Comparison of ENCODE assay signal across 1 cellular context in the genomic region with DNA sequence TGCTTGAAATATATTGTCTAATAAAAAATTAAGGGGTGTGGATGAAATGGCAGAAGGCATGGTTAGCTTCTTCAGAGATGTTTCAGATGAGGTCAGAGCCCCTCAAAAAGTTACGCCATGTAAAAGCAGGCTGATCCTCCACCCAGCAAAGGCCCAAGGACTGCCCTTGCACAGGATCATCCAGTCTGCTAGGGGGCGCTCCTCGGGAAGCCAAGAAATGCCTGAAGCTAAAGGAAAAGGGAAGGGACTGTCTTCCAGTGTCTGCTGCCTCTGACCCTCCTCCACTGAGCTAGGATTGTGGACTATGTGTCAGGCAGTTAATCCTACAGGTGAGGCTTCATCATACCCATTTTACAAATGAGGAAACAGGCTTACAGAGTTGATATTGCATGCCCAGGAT.
TF ChIP-seq lines count a peak whose summit lies in the region.

No MANE protein-coding gene starts in this region.

TF ChIP-seq in Ishikawa, 13 proteins besides CTCF, POLR2A, EP300 and RAD21 (continued from another document):
- TF ChIP-seq, protein P1, sequence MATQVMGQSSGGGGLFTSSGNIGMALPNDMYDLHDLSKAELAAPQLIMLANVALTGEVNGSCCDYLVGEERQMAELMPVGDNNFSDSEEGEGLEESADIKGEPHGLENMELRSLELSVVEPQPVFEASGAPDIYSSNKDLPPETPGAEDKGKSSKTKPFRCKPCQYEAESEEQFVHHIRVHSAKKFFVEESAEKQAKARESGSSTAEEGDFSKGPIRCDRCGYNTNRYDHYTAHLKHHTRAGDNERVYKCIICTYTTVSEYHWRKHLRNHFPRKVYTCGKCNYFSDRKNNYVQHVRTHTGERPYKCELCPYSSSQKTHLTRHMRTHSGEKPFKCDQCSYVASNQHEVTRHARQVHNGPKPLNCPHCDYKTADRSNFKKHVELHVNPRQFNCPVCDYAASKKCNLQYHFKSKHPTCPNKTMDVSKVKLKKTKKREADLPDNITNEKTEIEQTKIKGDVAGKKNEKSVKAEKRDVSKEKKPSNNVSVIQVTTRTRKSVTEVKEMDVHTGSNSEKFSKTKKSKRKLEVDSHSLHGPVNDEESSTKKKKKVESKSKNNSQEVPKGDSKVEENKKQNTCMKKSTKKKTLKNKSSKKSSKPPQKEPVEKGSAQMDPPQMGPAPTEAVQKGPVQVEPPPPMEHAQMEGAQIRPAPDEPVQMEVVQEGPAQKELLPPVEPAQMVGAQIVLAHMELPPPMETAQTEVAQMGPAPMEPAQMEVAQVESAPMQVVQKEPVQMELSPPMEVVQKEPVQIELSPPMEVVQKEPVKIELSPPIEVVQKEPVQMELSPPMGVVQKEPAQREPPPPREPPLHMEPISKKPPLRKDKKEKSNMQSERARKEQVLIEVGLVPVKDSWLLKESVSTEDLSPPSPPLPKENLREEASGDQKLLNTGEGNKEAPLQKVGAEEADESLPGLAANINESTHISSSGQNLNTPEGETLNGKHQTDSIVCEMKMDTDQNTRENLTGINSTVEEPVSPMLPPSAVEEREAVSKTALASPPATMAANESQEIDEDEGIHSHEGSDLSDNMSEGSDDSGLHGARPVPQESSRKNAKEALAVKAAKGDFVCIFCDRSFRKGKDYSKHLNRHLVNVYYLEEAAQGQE (IDR thresholded peaks at IDR 0.05; ENCODE audit: low read depth), result no peak
- TF ChIP-seq ZBTB7A (IDR thresholded peaks at IDR 0.05; ENCODE audit: low read depth), result no peak
- TF ChIP-seq EGR1 (IDR thresholded peaks at IDR 0.05), result no peak
TF ChIP-seq in Ishikawa: peak in this region for 0.
